In genomic region chr15:85031086-85031943, GRCh38 we compare ENCODE assay signal across 16 cellular contexts. TPM values are rescaled to one million over a fixed set of nuclear protein-coding genes. Genes with fewer than 3 reads are reported as not detected.
DNase-seq lines count a peak whose midpoint lies in the region; ATAC-seq, FAIRE-seq and TF ChIP-seq lines count a peak whose summit lies in the region.
"Had no signal": no experiment of that assay in that cellular context is flagged by ENCODE, and none has a peak within 500 bp of the region (broad histone marks: within the 10 kb centered on the region; RNA-seq: fewer than 3 reads in every experiment).

No MANE protein-coding gene starts in this region.

- H3K4me2 ChIP-seq in HepG2 (ENCODE audit: low read depth, low read length) (peak overlapping the region; percentile 73), PC-9 (no peak overlapping the region)

- POLR2A ChIA-PET in HepG2 (lab: Yijun Ruan, JAX) = interaction anchor here (1.0 to 1.8 kb wide), 3 partner anchors 11 to 50 kb away, joined by 3 to 4 read pairs (median 3); no protein-coding TSS in a partner anchor
- POLR2A ChIA-PET in PC-9 (lab: Charles Lee; ENCODE audit: unreplicated experiment) = no interaction called here

- TF ChIP-seq CTCF in right atrium auricular region (IDR thresholded peaks at IDR 0.05) = no peak
- no peak for TF ChIP-seq CTCF in HepG2 (CRISPR knock-in tag; IDR thresholded peaks at IDR 0.05)
- TF ChIP-seq CTCF in type B pancreatic cell (conservative IDR thresholded peaks at IDR 0.05) = no peak
- no peak for TF ChIP-seq CTCF in PC-9 (conservative IDR thresholded peaks at IDR 0.05)

- H3K9me3 ChIP-seq in right atrium auricular region (no peaks in the 10 kb centered on the region), HepG2 (ENCODE audit: low read length) (no peaks in the 10 kb centered on the region), PC-9 (ENCODE audit: insufficient read depth, low read depth) (no peaks in the 10 kb centered on the region)
- H3K9me3 ChIP-seq: spleen, upper lobe of left lung had no signal

- H3K27ac ChIP-seq in right atrium auricular region (peak overlapping the region; percentile 3 to 32), HepG2 (ENCODE audit: extremely low read length, insufficient read depth, low read length) (peak overlapping the region; percentile 68), PC-9 (no peak overlapping the region)

- no peak overlapping the region for H3K4me3 Mint-ChIP-seq in activated T-helper 2 cell treated with anti-CD3 and anti-CD28 coated beads, Interferon-gamma antibody, Interleukin-2, Interleukin-4, amounts not matched to agents 10 μg/mL and 5 μg/mL and 100 μg/mL, durations not matched to agents 14 hours and 24 hours and 36 hours (ENCODE audit: low read depth)
- H3K4me3 Mint-ChIP-seq in type B pancreatic cell = no peak overlapping the region
- H3K4me3 Mint-ChIP-seq: activated CD4-positive, alpha-beta T cell treated with anti-CD3 and anti-CD28 coated beads for 36 hours had no signal

- H4K20me1 ChIP-seq in HepG2 (ENCODE audit: insufficient read depth, low read length) = no peaks in the 10 kb centered on the region
- peaks cover 4% of the 10 kb centered on the region for H4K20me1 ChIP-seq in PC-9 (ENCODE audit: insufficient read depth)

- H3K36me3 ChIP-seq in right atrium auricular region = no peaks in the 10 kb centered on the region
- no peaks in the 10 kb centered on the region for H3K36me3 ChIP-seq in HepG2 (replicated peaks in 1 of 2; ENCODE audit: control insufficient read depth in 1 of 2, insufficient read depth in 2 of 2, low read length in 2 of 2)
- H3K36me3 ChIP-seq in PC-9 (ENCODE audit: low read depth) = no peaks in the 10 kb centered on the region
- H3K36me3 ChIP-seq: spleen, upper lobe of left lung had no signal

- CTCF ChIA-PET in HepG2 (lab: Yijun Ruan, JAX; ENCODE audit: low intra/inter-chr PET ratio, low total read pairs) (no interaction called here), PC-9 (lab: Charles Lee) (interaction anchor here (1.5 kb wide), 1 partner anchor 11 kb away, joined by 4 read pairs; no protein-coding TSS in a partner anchor)

- peak overlapping the region; percentile 4 for H3K27ac Mint-ChIP-seq in activated T-helper 2 cell treated with anti-CD3 and anti-CD28 coated beads, Interferon-gamma antibody, Interleukin-2, Interleukin-4, amounts not matched to agents 10 μg/mL and 5 μg/mL and 100 μg/mL, durations not matched to agents 14 hours and 24 hours and 36 hours
- peak overlapping the region; percentile 40 for H3K27ac Mint-ChIP-seq in type B pancreatic cell
- H3K27ac Mint-ChIP-seq: activated CD4-positive, alpha-beta T cell treated with anti-CD3 and anti-CD28 coated beads for 36 hours had no signal

- H3K4me1 ChIP-seq in right atrium auricular region (peaks cover 0 to 58% of the 10 kb centered on the region in 2 donors), HepG2 (ENCODE audit: insufficient read depth, low read length) (peaks cover 87% of the 10 kb centered on the region), PC-9 (replicated peaks; ENCODE audit: insufficient read depth) (peaks cover 22% of the 10 kb centered on the region)

- TF ChIP-seq RAD21 in HepG2 (CRISPR knock-in tag; IDR thresholded peaks at IDR 0.05) = no peak

- no peaks in the 10 kb centered on the region for H3K27me3 Mint-ChIP-seq in activated T-helper 2 cell treated with anti-CD3 and anti-CD28 coated beads, Interferon-gamma antibody, Interleukin-2, Interleukin-4, amounts not matched to agents 10 μg/mL and 5 μg/mL and 100 μg/mL, durations not matched to agents 14 hours and 24 hours and 36 hours (ENCODE audit: low read depth)
- H3K27me3 Mint-ChIP-seq in type B pancreatic cell = no peaks in the 10 kb centered on the region
- H3K27me3 Mint-ChIP-seq: activated CD4-positive, alpha-beta T cell treated with anti-CD3 and anti-CD28 coated beads for 36 hours had no signal

- no TSS peak for BruUV-seq in HepG2 (replicated peaks; lab: Mats Ljungman, UMichigan)
- no TSS peak for BruUV-seq in PC-9 (replicated peaks; lab: Mats Ljungman, UMichigan)

- H2AFZ ChIP-seq in HepG2 (ENCODE audit: low read length) (no peak overlapping the region), PC-9 (no peak overlapping the region)

- TF ChIP-seq POLR2A in HepG2 (IDR thresholded peaks at IDR 0.05; ENCODE audit: insufficient read depth in 1 of 2, low read depth in 2 of 2, low read length in 2 of 2) = no peak

- H3K79me2 ChIP-seq in HepG2 (ENCODE audit: insufficient read depth, low read length) = peaks cover 96% of the 10 kb centered on the region
- peaks cover 79% of the 10 kb centered on the region for H3K79me2 ChIP-seq in PC-9 (ENCODE audit: low read depth)

- H3K9me3 Mint-ChIP-seq in activated T-helper 2 cell treated with anti-CD3 and anti-CD28 coated beads, Interferon-gamma antibody, Interleukin-2, Interleukin-4, amounts not matched to agents 10 μg/mL and 5 μg/mL and 100 μg/mL, durations not matched to agents 14 hours and 24 hours and 36 hours = no peaks in the 10 kb centered on the region
- H3K9me3 Mint-ChIP-seq in type B pancreatic cell = no peaks in the 10 kb centered on the region

- H3K9me2 ChIP-seq in PC-9 (ENCODE audit: insufficient read depth) = no peaks in the 10 kb centered on the region

- TF ChIP-seq EP300 in HepG2 (IDR thresholded peaks at IDR 0.05; ENCODE audit: low read depth in 2 of 2, low read length in 2 of 2) (no peak), HepG2 (CRISPR knock-in tag; IDR thresholded peaks at IDR 0.05; ENCODE audit: borderline replicate concordance) (no peak)

- WGBS in HepG2 (ENCODE audit: low lambda C conversion rate) = 70% methylated on average over 6 of the region's 6 CpGs

- H3F3A ChIP-seq in PC-9 (ENCODE audit: insufficient read depth, low read depth) = peaks cover 13% of the 10 kb centered on the region; the same call in 1 of the 2 replicates

- no peak overlapping the region for H3K4me3 ChIP-seq in right atrium auricular region
- no peak overlapping the region; a peak in 1 of 6 replicates for H3K4me3 ChIP-seq in HepG2 (replicated peaks in 1 of 3; ENCODE audit: insufficient read depth in 1 of 3, low read depth in 2 of 3, low read length in 3 of 3)
- no peak overlapping the region for H3K4me3 ChIP-seq in PC-9
- H3K4me3 ChIP-seq: spleen, upper lobe of left lung had no signal

- intact Hi-C loops in left ventricle myocardium superior (cut with micrococcal nuclease) (no loop called here), HepG2 (cut with micrococcal nuclease; ENCODE audit: unreplicated experiment) (no loop called here), PC-9 (cut with micrococcal nuclease; ENCODE audit: unreplicated experiment) (no loop called here)
- intact Hi-C loops in activated T-helper 2 cell treated with anti-CD3 and anti-CD28 coated beads, Interferon-gamma antibody, Interleukin-2, Interleukin-4, amounts not matched to agents 10 μg/mL and 5 μg/mL and 100 μg/mL, durations not matched to agents 14 hours and 24 hours and 36 hours (cut with micrococcal nuclease) = loop anchor here (5.0 kb wide), 1 partner anchor 49 kb away; the partner anchor contains the start of gene PDE8A

- peaks cover 36% of the 10 kb centered on the region for H3K4me1 Mint-ChIP-seq in activated T-helper 2 cell treated with anti-CD3 and anti-CD28 coated beads, Interferon-gamma antibody, Interleukin-2, Interleukin-4, amounts not matched to agents 10 μg/mL and 5 μg/mL and 100 μg/mL, durations not matched to agents 14 hours and 24 hours and 36 hours (ENCODE audit: low read depth)
- peaks cover 28% of the 10 kb centered on the region for H3K4me1 Mint-ChIP-seq in type B pancreatic cell (ENCODE audit: unreplicated experiment)

- H3K27me3 ChIP-seq in right atrium auricular region (no peaks in the 10 kb centered on the region), HepG2 (ENCODE audit: control insufficient read depth in 1 of 2, insufficient read depth in 2 of 2, low read length in 2 of 2) (no peaks in the 10 kb centered on the region), PC-9 (ENCODE audit: insufficient read depth, low read depth) (no peaks in the 10 kb centered on the region)
- H3K27me3 ChIP-seq: spleen, upper lobe of left lung had no signal

- ATAC-seq in left ventricle myocardium superior (no peak), HepG2 (peak; percentile 20), HG03442 (IDR thresholded peaks at IDR 0.05; ENCODE audit: unreplicated experiment) (no peak)

- in situ Hi-C loops in HepG2 (cut with HindIII; ENCODE audit: extremely low pct_ligation_motif_present, low pct_unique_long_range_greater_than_20kb) = no loop called here

- DNase-seq in right atrium auricular region (ENCODE audit: low spot score) (no peak), left ventricle myocardium superior (no peak), HepG2 (ENCODE audit: low spot score) (no peak), type B pancreatic cell (ENCODE audit: extremely low spot score, unreplicated experiment) (no peak), PC-9 (no peak), UCSD-AML1 (lab: John Stamatoyannopoulos, UW; ENCODE audit: unreplicated experiment) (no peak)
- DNase-seq in activated T-helper 2 cell treated with anti-CD3 and anti-CD28 coated beads, Interferon-gamma antibody, Interleukin-2, Interleukin-4, amounts not matched to agents 10 μg/mL and 5 μg/mL and 100 μg/mL, durations not matched to agents 14 hours and 24 hours and 36 hours (ENCODE audit: low spot score) = no peak
- DNase-seq: activated CD4-positive, alpha-beta T cell treated with anti-CD3 and anti-CD28 coated beads for 36 hours; activated effector memory CD4-positive, alpha-beta T cell treated with Interleukin-2 at 50 U/mL for 16 hours; mammary epithelial cell; NCI-H1092; NCI-H226; occipital lobe; spleen; upper lobe of left lung had no signal

- H3K9ac ChIP-seq in HepG2 (ENCODE audit: insufficient read depth, low read depth, low read length) = 0 out of 2 replicates have a peak overlapping the region, but pooled peaks have one; percentile 32

- no peaks in the 10 kb centered on the region for H3K36me3 Mint-ChIP-seq in activated T-helper 2 cell treated with anti-CD3 and anti-CD28 coated beads, Interferon-gamma antibody, Interleukin-2, Interleukin-4, amounts not matched to agents 10 μg/mL and 5 μg/mL and 100 μg/mL, durations not matched to agents 14 hours and 24 hours and 36 hours (ENCODE audit: low read depth)
- H3K36me3 Mint-ChIP-seq in type B pancreatic cell = peaks cover 3% of the 10 kb centered on the region

- FAIRE-seq in HepG2 (lab: Jason Lieb, UNC) = no peak

RNA-seq across cellular contexts. Expression of gene PDE8A, which starts 49.7 kb away (rescaled TPM):
- total RNA-seq in right atrium auricular region (10 to 100 TPM; 19.2 to 23.2 TPM), left ventricle myocardium superior (14.9 TPM), HepG2 (2016; rRNA removed; fragmentation: Illumina TruSeq; extraction: Trizol) (24.2 and 26.3 TPM in 2 replicates), type B pancreatic cell (ENCODE audit: low replicate concordance) (22.8 and 41.8 TPM in 2 replicates), PC-9 (2021) (38.8 and 47.3 TPM in 2 replicates)
- 20.4 and 24.2 TPM in 2 replicates for total RNA-seq in activated T-helper 2 cell treated with anti-CD3 and anti-CD28 coated beads, Interferon-gamma antibody, Interleukin-2, Interleukin-4, amounts not matched to agents 10 μg/mL and 5 μg/mL and 100 μg/mL, durations not matched to agents 14 hours and 24 hours and 36 hours
- 46.8 and 50.2 TPM in 2 replicates for total RNA-seq in HepG2 (2016; cell fraction: cytosol; rRNA removed; fragmentation: Illumina TruSeq; extraction: Trizol; ENCODE audit: low read depth)
- 22.6 and 26.8 TPM in 2 replicates for total RNA-seq in HepG2 (2016; cell fraction: insoluble cytoplasmic fraction; rRNA removed; fragmentation: Illumina TruSeq; extraction: Trizol)
- 33.9 and 39.4 TPM in 2 replicates for total RNA-seq in HepG2 (2016; cell fraction: membrane; rRNA removed; fragmentation: Illumina TruSeq; extraction: Trizol)
- total RNA-seq in HepG2 (2016; cell fraction: nucleus; rRNA removed; fragmentation: Illumina TruSeq; extraction: Trizol) = 46.0 and 49.4 TPM in 2 replicates
- 41.2 and 48.5 TPM in 2 replicates for polyA plus RNA-seq in HepG2 (2011; rRNA removed)
- 18.2 and 27.4 TPM in 2 replicates for polyA plus RNA-seq in HepG2 (2011; cell fraction: cytosol; rRNA removed)
- 67.4 and 75.3 TPM in 2 replicates for polyA plus RNA-seq in HepG2 (2011; cell fraction: nucleus; rRNA removed)
- 25.2 and 25.7 TPM in 2 replicates for polyA plus RNA-seq in HepG2 (2012)
- polyA plus RNA-seq in HepG2 (2016; cell fraction: cytosol; fragmentation: Illumina TruSeq; extraction: Trizol; ENCODE audit: low read depth) = 4.8 and 5.1 TPM in 2 replicates
- 22.3 and 24.1 TPM in 2 replicates for polyA plus RNA-seq in HepG2 (2016; cell fraction: insoluble cytoplasmic fraction; fragmentation: Illumina TruSeq; extraction: Trizol; ENCODE audit: low read depth)
- polyA plus RNA-seq in HepG2 (2016; cell fraction: membrane; fragmentation: Illumina TruSeq; extraction: Trizol; ENCODE audit: low read depth) = 14.2 and 15.0 TPM in 2 replicates
- polyA plus RNA-seq in HepG2 (2016; cell fraction: nucleus; fragmentation: Illumina TruSeq; extraction: Trizol; ENCODE audit: insufficient read depth, low read depth) = 82.8 and 84.3 TPM in 2 replicates
- polyA minus RNA-seq in HepG2 (2011; rRNA and poly(A)+ RNA removed; ENCODE audit: low replicate concordance) = 27.2 and 64.4 TPM in 2 replicates
- 24.8 and 25.2 TPM in 2 replicates for polyA minus RNA-seq in HepG2 (2011; cell fraction: cytosol; rRNA and poly(A)+ RNA removed)
- polyA minus RNA-seq in HepG2 (2011; cell fraction: nucleus; rRNA and poly(A)+ RNA removed) = 124 and 137 TPM in 2 replicates
